In the genomic region with DNA sequence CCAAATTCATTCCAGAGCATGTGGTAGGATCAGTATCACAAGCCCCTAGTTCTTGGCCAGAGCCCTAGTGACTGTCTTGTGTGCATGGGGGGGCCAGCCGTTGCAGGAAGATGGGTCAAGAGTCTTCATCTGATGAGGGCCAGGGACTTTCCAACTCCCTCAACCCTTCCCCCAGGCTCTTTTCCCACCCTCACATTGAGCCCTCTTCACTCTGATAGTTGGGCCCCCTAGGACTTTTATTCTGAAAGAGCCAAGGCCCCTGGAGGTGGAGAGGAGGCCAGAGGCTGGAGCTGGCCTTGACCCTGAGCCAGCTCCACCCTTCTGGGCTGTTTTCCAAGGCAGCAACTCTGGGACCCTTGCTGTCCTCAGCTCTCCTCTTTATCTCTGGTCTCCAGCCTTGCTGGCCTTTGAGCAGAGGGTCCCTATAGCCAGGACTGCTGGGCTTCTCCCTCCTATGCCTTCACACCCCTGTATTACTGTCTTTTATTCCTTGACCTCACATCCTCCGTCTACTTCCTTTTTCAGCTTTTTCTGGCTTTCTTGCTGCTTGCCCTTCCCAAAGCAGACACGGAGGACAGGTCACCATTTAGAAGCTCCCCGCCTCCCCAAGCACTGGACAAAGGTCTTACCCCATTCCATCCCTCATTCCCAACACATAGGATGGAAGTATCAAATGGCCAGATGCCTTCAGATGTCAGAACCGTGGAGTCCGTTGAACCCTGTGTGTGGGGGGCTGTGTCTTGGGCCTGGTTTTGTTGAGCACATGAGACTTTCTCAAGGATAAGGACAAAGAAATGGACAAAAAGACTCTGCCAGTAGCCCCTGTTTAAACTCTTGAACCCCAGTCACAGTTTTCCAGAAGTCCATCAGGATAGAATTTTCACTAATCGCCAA, we compare ENCODE assay signal across 26 cellular contexts. TPM values are rescaled to one million over a fixed set of nuclear protein-coding genes. Genes with fewer than 3 reads are reported as not detected.
DNase-seq lines count a peak whose midpoint lies in the region; ATAC-seq, FAIRE-seq and TF ChIP-seq lines count a peak whose summit lies in the region.
"Had no signal": no experiment of that assay in that cellular context is flagged by ENCODE, and none has a peak within 500 bp of the region (broad histone marks: within the 10 kb centered on the region; RNA-seq: fewer than 3 reads in every experiment).

No MANE protein-coding gene starts in this region.

- H3K4me2 ChIP-seq in endothelial cell of umbilical vein (ENCODE audit: insufficient read depth, low read length), result peak overlapping the region; percentile 53

- POLR2A ChIA-PET in endothelial cell of umbilical vein (lab: Charles Lee), result no interaction called here

- dilution Hi-C loops in endothelial cell of umbilical vein (cut with MboI; ENCODE audit: extremely low pct_ligation_motif_present, low sequenced_read_pairs), result no loop called here

- H3K4me3 ChIP-seq in endothelial cell of umbilical vein (replicated peaks in 1 of 3; ENCODE audit: insufficient read depth in 1 of 3, low read depth in 1 of 3, low read length in 3 of 3), result no peak overlapping the region
- peak overlapping the region; percentile 9 to 19 (median 19) for H3K4me3 ChIP-seq in liver (ENCODE audit: low read depth in 1 of 3, low read length in 3 of 3)
- peak overlapping the region in 1 of 3 donors; percentile 1 for H3K4me3 ChIP-seq in skeletal muscle tissue (ENCODE audit: low read length in 3 of 3)
- H3K4me3 ChIP-seq: GM23248, thyroid gland had no signal

- TF ChIP-seq CTCF in endothelial cell of umbilical vein (IDR thresholded peaks at IDR 0.05; ENCODE audit: extremely low read depth in 1 of 2, insufficient read depth in 1 of 2, low read depth in 1 of 2, low read length in 2 of 2) (no peak), liver (IDR thresholded peaks at IDR 0.05; ENCODE audit: low read depth, low read length, missing input control) (no peak), GM20000 (IDR thresholded peaks at IDR 0.05; ENCODE audit: extremely low read depth, missing control alignments) (no peak), GM13976 (IDR thresholded peaks at IDR 0.05; ENCODE audit: borderline replicate concordance, control extremely low read depth, extremely low read depth, insufficient read depth, missing control alignments) (no peak)

- DNase-seq in OCI-M1 (lab: John Stamatoyannopoulos, UW), result peak; percentile 81
- peak; percentile 4 for DNase-seq in endothelial cell of umbilical vein (ENCODE audit: low read depth, low spot score)
- no peak for DNase-seq in GM20000 (ENCODE audit: low spot score)
- no peak for DNase-seq in NCI-H82 treated with DMSO at 0.1 percent for 48 hours (lab: John Stamatoyannopoulos, UW; ENCODE audit: unreplicated experiment)
- no peak for DNase-seq in GM13976 (ENCODE audit: low spot score)
- DNase-seq: activated CD4-positive, alpha-beta T cell treated with anti-CD3 and anti-CD28 coated beads, Interleukin-2, amount 50 U/mL, for 48 hours; activated naive CD4-positive, alpha-beta T cell treated with anti-CD3 and anti-CD28 coated beads, Interleukin-2, amount 50 U/mL, for 16 hours; activated T-cell treated with anti-CD3 and anti-CD28 coated beads, Interleukin-2, amount 50 U/mL, for 1 hour; GM23248; hypothalamus; islet precursor cell; midbrain; NCI-H1417; NCI-H526 treated with DMSO at 0.1 percent for 48 hours; retina; SIG-M5; T-helper 1 cell; thyroid gland had no signal

- H3K79me2 ChIP-seq in endothelial cell of umbilical vein (ENCODE audit: control insufficient read depth, insufficient read depth, low read length), result no peaks in the 10 kb centered on the region

- H2AFZ ChIP-seq in endothelial cell of umbilical vein (ENCODE audit: low read depth, low read length), result no peak overlapping the region
- H2AFZ ChIP-seq: GM23248 had no signal

- in situ Hi-C loops in GM13976 (cut with MboI; ENCODE audit: low sequenced_read_pairs, unreplicated experiment), result loop anchor here (25.0 kb wide), 1 partner anchor 186 kb away; a partner anchor contains a TSS

- no peak overlapping the region for H3K9ac ChIP-seq in endothelial cell of umbilical vein (replicated peaks; ENCODE audit: extremely low read depth, insufficient read depth, low read length)
- no peak overlapping the region for H3K9ac ChIP-seq in liver (ENCODE audit: low read depth in 1 of 2, low read length in 2 of 2)
- H3K9ac ChIP-seq in skeletal muscle tissue (ENCODE audit: low read depth in 1 of 3, low read length in 3 of 3), result no peak overlapping the region
- H3K9ac ChIP-seq: GM23248 had no signal

- 27% methylated on average over 7 of the region's 7 CpGs for WGBS in liver

- no peaks in the 10 kb centered on the region for H3K36me3 ChIP-seq in endothelial cell of umbilical vein (ENCODE audit: control insufficient read depth in 2 of 2, extremely low read depth in 1 of 2, insufficient read depth in 2 of 2, low read length in 2 of 2)
- no peaks in the 10 kb centered on the region for H3K36me3 ChIP-seq in liver (ENCODE audit: control insufficient read depth in 4 of 4, insufficient read depth in 3 of 4, low read depth in 1 of 4, low read length in 3 of 4)
- H3K36me3 ChIP-seq in skeletal muscle tissue (ENCODE audit: control insufficient read depth in 3 of 3, insufficient read depth in 3 of 3, low read length in 3 of 3), result peaks cover 0 to 3% (median 0%) of the 10 kb centered on the region in 3 donors
- H3K36me3 ChIP-seq: thyroid gland had no signal

- peaks cover 22% of the 10 kb centered on the region for H3K4me1 ChIP-seq in endothelial cell of umbilical vein (ENCODE audit: control insufficient read depth, extremely low read depth, insufficient read depth, low read length)
- peaks cover 12 to 77% (median 51%) of the 10 kb centered on the region in 4 donors for H3K4me1 ChIP-seq in liver (ENCODE audit: control insufficient read depth in 4 of 4, insufficient read depth in 4 of 4, low read length in 3 of 4)
- peaks cover 0 to 14% (median 9%) of the 10 kb centered on the region in 3 donors for H3K4me1 ChIP-seq in skeletal muscle tissue (ENCODE audit: control insufficient read depth in 3 of 3, insufficient read depth in 3 of 3, low read length in 3 of 3)

- FAIRE-seq in endothelial cell of umbilical vein (lab: Jason Lieb, UNC), result peak; percentile 49
- FAIRE-seq: astrocyte, endometrium had no signal

- H3K27me3 ChIP-seq in endothelial cell of umbilical vein (ENCODE audit: control insufficient read depth in 2 of 2, insufficient read depth in 2 of 2, low read length in 2 of 2), result no peaks in the 10 kb centered on the region
- H3K27me3 ChIP-seq in liver (ENCODE audit: control insufficient read depth in 4 of 4, insufficient read depth in 4 of 4, low read length in 3 of 4), result no peaks in the 10 kb centered on the region
- H3K27me3 ChIP-seq in skeletal muscle tissue (ENCODE audit: control insufficient read depth in 3 of 3, insufficient read depth in 3 of 3, low read length in 3 of 3), result peaks cover 5 to 7% (median 7%) of the 10 kb centered on the region in 3 donors
- H3K27me3 ChIP-seq: thyroid gland had no signal

- H3K27ac ChIP-seq in endothelial cell of umbilical vein (ENCODE audit: insufficient read depth, low read depth, low read length) (no peak overlapping the region), liver (ENCODE audit: low read depth in 1 of 2, low read length in 2 of 2) (peak overlapping the region; percentile 51 to 57), skeletal muscle tissue (ENCODE audit: low read depth, low read length) (peak overlapping the region; percentile 34)
- H3K27ac ChIP-seq: GM23248, thyroid gland had no signal

- ATAC-seq in HG03342 (IDR thresholded peaks at IDR 0.05; ENCODE audit: unreplicated experiment), result no peak
- ATAC-seq: stimulated activated memory B cell treated with anti-CD40 and anti-IgM and Interleukin-4, amounts not matched to agents 10 μg/mL and 1 μg/mL and 100 μg/mL, for 72 hours; WTC11 had no signal

- no TSS peak for BruUV-seq in endothelial cell of umbilical vein (replicated peaks; lab: Mats Ljungman, UMichigan)

- H3K9me3 ChIP-seq in endothelial cell of umbilical vein (replicated peaks; ENCODE audit: control insufficient read depth, insufficient read depth, low read length) (no peaks in the 10 kb centered on the region), liver (ENCODE audit: control insufficient read depth in 4 of 4, low read length in 3 of 4) (no peaks in the 10 kb centered on the region), skeletal muscle tissue (ENCODE audit: control insufficient read depth in 3 of 3, low read length in 3 of 3) (no peaks in the 10 kb centered on the region)
- H3K9me3 ChIP-seq: thyroid gland had no signal

- no peak for TF ChIP-seq RAD21 in liver (IDR thresholded peaks at IDR 0.05)

- TF ChIP-seq POLR2A in endothelial cell of umbilical vein (IDR thresholded peaks at IDR 0.05; ENCODE audit: low read depth, low read length), result no peak

- H4K20me1 ChIP-seq in endothelial cell of umbilical vein (replicated peaks; ENCODE audit: control insufficient read depth, extremely low read depth, insufficient read depth, low read length), result no peaks in the 10 kb centered on the region

- H3K9me1 ChIP-seq in endothelial cell of umbilical vein (replicated peaks; ENCODE audit: control insufficient read depth, extremely low read depth, insufficient read depth, low read length), result no peaks in the 10 kb centered on the region

- intact Hi-C loops in endothelial cell of umbilical vein (cut with micrococcal nuclease), result no loop called here

- CTCF ChIA-PET in endothelial cell of umbilical vein (lab: Charles Lee), result interaction anchor here (1.3 to 3.4 kb wide), 4 partner anchors 10 to 232 kb away, joined by 3 to 17 read pairs (median 4); no protein-coding TSS in a partner anchor

RNA-seq across cellular contexts. Expression of a gene that starts 5.6 kb away (rescaled TPM):
- total RNA-seq in endothelial cell of umbilical vein (not detected in 2 replicates), liver (10 to 100 TPM; 12.9 to 47.1 TPM), skeletal muscle tissue (not detected)
- polyA plus RNA-seq in endothelial cell of umbilical vein (0.11 and 0.12 TPM in 2 replicates), liver (100 to 1,000 TPM in 1 of 2 donors, 10 to 100 TPM in 1; 80.2 to 108 TPM)
- polyA plus RNA-seq in endothelial cell of umbilical vein (2011; cell fraction: cytosol; rRNA removed), result 0.19 and 0.20 TPM in 2 replicates
- polyA plus RNA-seq in endothelial cell of umbilical vein (2011; cell fraction: nucleus; rRNA removed), result 0.59 and 1.5 TPM in 2 replicates
- polyA plus RNA-seq in endothelial cell of umbilical vein (2012), result 0.71 and 1.3 TPM in 2 replicates
- polyA minus RNA-seq in endothelial cell of umbilical vein, result 0.25 TPM in 1 of 2 replicates, not detected in the other
- polyA minus RNA-seq in endothelial cell of umbilical vein (2011; cell fraction: cytosol; rRNA and poly(A)+ RNA removed), result not detected
- not detected in 2 replicates for polyA minus RNA-seq in endothelial cell of umbilical vein (2011; cell fraction: nucleus; rRNA and poly(A)+ RNA removed)
- total RNA-seq: astrocyte, GM23248, HT1080 had no signal

RNA-seq across cellular contexts. Expression of a gene that starts 7.0 kb away (rescaled TPM):
- total RNA-seq in endothelial cell of umbilical vein (24.2 and 27.8 TPM in 2 replicates), liver (10 to 100 TPM; 27.1 to 37.2 TPM), skeletal muscle tissue (15.1 TPM)
- polyA plus RNA-seq in endothelial cell of umbilical vein (38.9 and 45.9 TPM in 2 replicates), liver (10 to 100 TPM in 1 of 2 donors, 1 to 10 TPM in 1; 6.1 to 26.5 TPM)
- polyA plus RNA-seq in endothelial cell of umbilical vein (2011; cell fraction: cytosol; rRNA removed), result 23.0 TPM in 2 replicates
- polyA plus RNA-seq in endothelial cell of umbilical vein (2011; cell fraction: nucleus; rRNA removed), result 47.4 and 50.2 TPM in 2 replicates
- 26.0 and 28.7 TPM in 2 replicates for polyA plus RNA-seq in endothelial cell of umbilical vein (2012)
- 66.8 and 96.6 TPM in 2 replicates for polyA minus RNA-seq in endothelial cell of umbilical vein
- polyA minus RNA-seq in endothelial cell of umbilical vein (2011; cell fraction: cytosol; rRNA and poly(A)+ RNA removed), result 11.8 TPM
- polyA minus RNA-seq in endothelial cell of umbilical vein (2011; cell fraction: nucleus; rRNA and poly(A)+ RNA removed), result 27.2 and 28.1 TPM in 2 replicates

RNA-seq across cellular contexts. Expression of a gene that starts 14.1 kb away (rescaled TPM):
- total RNA-seq in endothelial cell of umbilical vein (22.5 and 25.0 TPM in 2 replicates), liver (100 to 1,000 TPM in 1 of 2 donors, 10 to 100 TPM in 1; 67.5 to 188 TPM), skeletal muscle tissue (10.4 TPM)
- polyA plus RNA-seq in endothelial cell of umbilical vein (20.9 and 26.3 TPM in 2 replicates), liver (100 to 1,000 TPM; 104 to 145 TPM)
- 13.6 and 17.1 TPM in 2 replicates for polyA plus RNA-seq in endothelial cell of umbilical vein (2011; cell fraction: cytosol; rRNA removed)
- 15.9 and 16.0 TPM in 2 replicates for polyA plus RNA-seq in endothelial cell of umbilical vein (2011; cell fraction: nucleus; rRNA removed)
- polyA plus RNA-seq in endothelial cell of umbilical vein (2012), result 16.7 and 24.1 TPM in 2 replicates
- polyA minus RNA-seq in endothelial cell of umbilical vein, result 26.8 and 31.1 TPM in 2 replicates
- polyA minus RNA-seq in endothelial cell of umbilical vein (2011; cell fraction: cytosol; rRNA and poly(A)+ RNA removed), result 12.6 TPM
- 10.4 and 13.0 TPM in 2 replicates for polyA minus RNA-seq in endothelial cell of umbilical vein (2011; cell fraction: nucleus; rRNA and poly(A)+ RNA removed)

RNA-seq across cellular contexts. Expression of a gene that starts 30.9 kb away (rescaled TPM):
- total RNA-seq in endothelial cell of umbilical vein (3.1 and 3.6 TPM in 2 replicates), liver (1,000 to 10,000 TPM in 1 of 2 donors, 100 to 1,000 TPM in 1; 211 to 1,249 TPM), skeletal muscle tissue (76.7 TPM)
- polyA plus RNA-seq in endothelial cell of umbilical vein (5.1 and 5.8 TPM in 2 replicates), liver (1,000 to 10,000 TPM; 1,058 to 1,822 TPM)
- 3.4 and 3.9 TPM in 2 replicates for polyA plus RNA-seq in endothelial cell of umbilical vein (2011; cell fraction: cytosol; rRNA removed)
- 2.6 and 3.6 TPM in 2 replicates for polyA plus RNA-seq in endothelial cell of umbilical vein (2011; cell fraction: nucleus; rRNA removed)
- 2.7 and 2.8 TPM in 2 replicates for polyA plus RNA-seq in endothelial cell of umbilical vein (2012)
- 2.4 and 4.1 TPM in 2 replicates for polyA minus RNA-seq in endothelial cell of umbilical vein
- polyA minus RNA-seq in endothelial cell of umbilical vein (2011; cell fraction: cytosol; rRNA and poly(A)+ RNA removed), result 1.4 TPM
- polyA minus RNA-seq in endothelial cell of umbilical vein (2011; cell fraction: nucleus; rRNA and poly(A)+ RNA removed), result 0.53 and 2.5 TPM in 2 replicates

Comparison
In these comparisons a context has a peak if more than half of its experiments do, and no peak if none do; other contexts are left out.
1. DNase-seq: peak in OCI-M1 (single experiment) and endothelial cell of umbilical vein (single experiment); none in GM20000 (single experiment), NCI-H82 treated with DMSO at 0.1 percent for 48 hours (single experiment) and GM13976 (single experiment).
2. H3K4me3 ChIP-seq: peak in liver (3 of 3); none in endothelial cell of umbilical vein (0 of 3).
3. RNA of a gene that starts 5.6 kb away (total RNA-seq): 12.9 to 47.1 TPM in liver; not detected in endothelial cell of umbilical vein and not detected in skeletal muscle tissue (single experiment); every median in the first group is over 10 times any median in the second.